Comparison of ENCODE assay signal across 11 cellular contexts in genomic region chr17:73210002-73210678, GRCh38. TPM values are rescaled to one million over a fixed set of nuclear protein-coding genes. Genes with fewer than 3 reads are reported as not detected.
DNase-seq lines count a peak whose midpoint lies in the region; ATAC-seq, FAIRE-seq and TF ChIP-seq lines count a peak whose summit lies in the region.
"Had no signal": no experiment of that assay in that cellular context is flagged by ENCODE, and none has a peak within 500 bp of the region (broad histone marks: within the 10 kb centered on the region; RNA-seq: fewer than 3 reads in every experiment).

No MANE protein-coding gene starts in this region.

- peak overlapping the region; percentile 44 for H3K27ac Mint-ChIP-seq in activated CD8-positive, alpha-beta T cell treated with anti-CD3 and anti-CD28 coated beads for 36 hours
- no peak overlapping the region for H3K27ac Mint-ChIP-seq in activated CD8-positive, alpha-beta T cell treated with anti-CD3 and anti-CD28 coated beads, Interleukin-2, amount 10 ng/mL, durations not matched to agents 7 days and 5 days
- no peak overlapping the region for H3K27ac Mint-ChIP-seq in neural crest cell (ENCODE audit: unreplicated experiment)

- peaks cover 53% of the 10 kb centered on the region for H3K36me3 ChIP-seq in Karpas-422 (ENCODE audit: insufficient read depth, low read length)
- peaks cover 67% of the 10 kb centered on the region for H3K36me3 ChIP-seq in K562 (ENCODE audit: control insufficient read depth, insufficient read depth, low read length)

- H3K27me3 ChIP-seq in Karpas-422 (ENCODE audit: low read length) (no peaks in the 10 kb centered on the region), K562 (ENCODE audit: control insufficient read depth in 2 of 2, insufficient read depth in 2 of 2, low read length in 2 of 2) (no peaks in the 10 kb centered on the region)

- ATAC-seq in activated CD8-positive, alpha-beta T cell treated with anti-CD3 and anti-CD28 coated beads for 36 hours = no peak
- ATAC-seq in activated CD8-positive, alpha-beta T cell treated with anti-CD3 and anti-CD28 coated beads, Interleukin-2, amount 10 ng/mL, durations not matched to agents 7 days and 5 days = no peak
- peak; percentile 88 for ATAC-seq in K562
- ATAC-seq in GM21447 (IDR thresholded peaks at IDR 0.05; ENCODE audit: unreplicated experiment) = no peak

- POLR2A ChIA-PET in activated CD8-positive, alpha-beta T cell treated with anti-CD3 and anti-CD28 coated beads for 36 hours (lab: Charles Lee) = interaction anchor here (1.0 kb wide), 1 partner anchor 18 kb away, joined by 3 read pairs; no protein-coding TSS in a partner anchor
- POLR2A ChIA-PET in activated CD8-positive, alpha-beta T cell treated with anti-CD3 and anti-CD28 coated beads, Interleukin-2, amount 10 ng/mL, durations not matched to agents 7 days and 5 days (lab: Charles Lee) = interaction anchor here (0.7 kb wide), 1 partner anchor 476 kb away, joined by 3 read pairs; no protein-coding TSS in a partner anchor
- POLR2A ChIA-PET in K562 (lab: Yijun Ruan, JAX) = interaction anchor here (0.6 to 4.5 kb wide), 2 partner anchors 12 to 689 kb away, joined by 3 to 15 read pairs; no protein-coding TSS in a partner anchor

- H4K20me1 ChIP-seq in Karpas-422 (ENCODE audit: insufficient read depth, low read depth, low read length) (0 out of 2 replicates have a peak, but pooled peaks cover 4% of the 10 kb centered on the region), K562 (replicated peaks; ENCODE audit: control insufficient read depth, insufficient read depth, low read length) (0 out of 2 replicates have a peak, but pooled peaks cover 4% of the 10 kb centered on the region)

- H3K4me3 ChIP-seq in Karpas-422 (ENCODE audit: low read length) (no peak overlapping the region), K562 (no peak overlapping the region)

- H3K9me3 ChIP-seq in Karpas-422 (ENCODE audit: low read length) (no peaks in the 10 kb centered on the region), K562 (replicated peaks; ENCODE audit: control insufficient read depth, insufficient read depth, low read depth, low read length) (no peaks in the 10 kb centered on the region)

- peaks cover 41% of the 10 kb centered on the region for H3K36me3 Mint-ChIP-seq in activated CD8-positive, alpha-beta T cell treated with anti-CD3 and anti-CD28 coated beads for 36 hours (ENCODE audit: low read depth)
- H3K36me3 Mint-ChIP-seq in activated CD8-positive, alpha-beta T cell treated with anti-CD3 and anti-CD28 coated beads, Interleukin-2, amount 10 ng/mL, durations not matched to agents 7 days and 5 days (ENCODE audit: low read depth) = peaks cover 54% of the 10 kb centered on the region
- H3K36me3 Mint-ChIP-seq in neural crest cell (ENCODE audit: low read depth) = peaks cover 13% of the 10 kb centered on the region

- H2AFZ ChIP-seq in Karpas-422 (ENCODE audit: low read length) (no peak overlapping the region), K562 (ENCODE audit: low read depth, low read length) (peak overlapping the region; percentile 56)

- in situ Hi-C loops in K562 (cut with MboI) = no loop called here

- no peak overlapping the region for H3K4me2 ChIP-seq in Karpas-422 (ENCODE audit: low read depth, low read length, poor library complexity, severe bottlenecking)
- peak overlapping the region; percentile 52 for H3K4me2 ChIP-seq in K562 (ENCODE audit: insufficient read depth, low read length)

- WGBS in K562 (ENCODE audit: insufficient coverage, low coverage, missing lambda C conversion rate) = 23% methylated on average over 8 of the region's 8 CpGs

- no TSS peak for BruUV-seq in K562 (replicated peaks; lab: Mats Ljungman, UMichigan)

- no peaks in the 10 kb centered on the region for H3K9me3 Mint-ChIP-seq in activated CD8-positive, alpha-beta T cell treated with anti-CD3 and anti-CD28 coated beads for 36 hours
- H3K9me3 Mint-ChIP-seq in activated CD8-positive, alpha-beta T cell treated with anti-CD3 and anti-CD28 coated beads, Interleukin-2, amount 10 ng/mL, durations not matched to agents 7 days and 5 days (ENCODE audit: insufficient read depth) = no peaks in the 10 kb centered on the region
- H3K9me3 Mint-ChIP-seq in neural crest cell = no peaks in the 10 kb centered on the region

- H3K27me3 Mint-ChIP-seq in activated CD8-positive, alpha-beta T cell treated with anti-CD3 and anti-CD28 coated beads for 36 hours = no peaks in the 10 kb centered on the region
- no peaks in the 10 kb centered on the region for H3K27me3 Mint-ChIP-seq in activated CD8-positive, alpha-beta T cell treated with anti-CD3 and anti-CD28 coated beads, Interleukin-2, amount 10 ng/mL, durations not matched to agents 7 days and 5 days (ENCODE audit: low read depth)
- H3K27me3 Mint-ChIP-seq in neural crest cell (ENCODE audit: low read depth) = no peaks in the 10 kb centered on the region

- FAIRE-seq in K562 (lab: Jason Lieb, UNC) = peak; percentile 61

- no peak overlapping the region for H3K4me3 Mint-ChIP-seq in activated CD8-positive, alpha-beta T cell treated with anti-CD3 and anti-CD28 coated beads for 36 hours
- H3K4me3 Mint-ChIP-seq in activated CD8-positive, alpha-beta T cell treated with anti-CD3 and anti-CD28 coated beads, Interleukin-2, amount 10 ng/mL, durations not matched to agents 7 days and 5 days = no peak overlapping the region
- no peak overlapping the region for H3K4me3 Mint-ChIP-seq in neural crest cell

- no peak for TF ChIP-seq EP300 in K562 (IDR thresholded peaks at IDR 0.05; ENCODE audit: low read length)

- H3K27ac ChIP-seq in Karpas-422 (ENCODE audit: low read length) (no peak overlapping the region), K562 (ENCODE audit: extremely low read depth, low read depth, low read length) (peak overlapping the region; percentile 51; the same call in 2 of the 3 replicates)

- no peak for DNase-seq in activated CD8-positive, alpha-beta T cell treated with anti-CD3 and anti-CD28 coated beads for 36 hours
- DNase-seq in activated CD8-positive, alpha-beta T cell treated with anti-CD3 and anti-CD28 coated beads, Interleukin-2, amount 10 ng/mL, durations not matched to agents 7 days and 5 days = no peak
- DNase-seq in Karpas-422 = peak; percentile 66
- DNase-seq in K562 (ENCODE audit: extremely low read depth in 1 of 4, low spot score in 3 of 4) = peak; percentile 58 to 81 (median 71)
- no peak for DNase-seq in neural crest cell (ENCODE audit: low read depth, low spot score)
- no peak for DNase-seq in D341Med (ENCODE audit: low spot score)
- DNase-seq in NCI-H1930 (lab: John Stamatoyannopoulos, UW) = no peak
- DNase-seq: nucleus accumbens; stimulated activated CD8-positive, alpha-beta memory T cell treated with anti-CD3 and anti-CD28 coated beads, Interleukin-4, amount 100 ng/mL, for 48 hours had no signal

- CTCF ChIA-PET in activated CD8-positive, alpha-beta T cell treated with anti-CD3 and anti-CD28 coated beads for 36 hours (lab: Charles Lee) = interaction anchor here (1.2 kb wide), 1 partner anchor 101 kb away, joined by 3 read pairs; no protein-coding TSS in a partner anchor
- CTCF ChIA-PET in activated CD8-positive, alpha-beta T cell treated with anti-CD3 and anti-CD28 coated beads, Interleukin-2, amount 10 ng/mL, durations not matched to agents 7 days and 5 days (lab: Charles Lee) = no interaction called here
- CTCF ChIA-PET in K562 (lab: Yijun Ruan, JAX; ENCODE audit: low intra/inter-chr PET ratio) = interaction anchor here (0.6 to 1.1 kb wide), 4 partner anchors 38 to 123 kb away, joined by 3 to 8 read pairs (median 4); no protein-coding TSS in a partner anchor

- no peaks in the 10 kb centered on the region for H3K9me2 ChIP-seq in Karpas-422 (replicated peaks; ENCODE audit: insufficient read depth, low read length)

- intact Hi-C loops in activated CD8-positive, alpha-beta T cell treated with anti-CD3 and anti-CD28 coated beads for 36 hours (cut with micrococcal nuclease) = no loop called here
- intact Hi-C loops in K562 (cut with micrococcal nuclease) = no loop called here

- peaks cover 36% of the 10 kb centered on the region for H3K4me1 Mint-ChIP-seq in activated CD8-positive, alpha-beta T cell treated with anti-CD3 and anti-CD28 coated beads for 36 hours (ENCODE audit: low read depth)
- peaks cover 28% of the 10 kb centered on the region for H3K4me1 Mint-ChIP-seq in activated CD8-positive, alpha-beta T cell treated with anti-CD3 and anti-CD28 coated beads, Interleukin-2, amount 10 ng/mL, durations not matched to agents 7 days and 5 days (ENCODE audit: low read depth)
- no peaks in the 10 kb centered on the region for H3K4me1 Mint-ChIP-seq in neural crest cell

- no peak for TF ChIP-seq CTCF in activated CD8-positive, alpha-beta T cell treated with anti-CD3 and anti-CD28 coated beads for 36 hours (IDR thresholded peaks at IDR 0.05)
- TF ChIP-seq CTCF in K562 (IDR thresholded peaks at IDR 0.05 in 2 of 3, conservative IDR thresholded peaks at IDR 0.05 in 1 of 3; ENCODE audit: insufficient read depth in 2 of 3, low read depth in 1 of 3, low read length in 3 of 3) = peak; percentile 39 to 64 (median 57); a peak in 5 of 6 replicates
- TF ChIP-seq CTCF in neural crest cell (conservative IDR thresholded peaks at IDR 0.05) = peak; percentile 59

- H3K79me2 ChIP-seq in Karpas-422 (ENCODE audit: low read length) (peaks cover 54% of the 10 kb centered on the region), K562 (ENCODE audit: control insufficient read depth, insufficient read depth, low read length) (peaks cover 25% of the 10 kb centered on the region)

- H3K9me1 ChIP-seq in K562 (ENCODE audit: control insufficient read depth, insufficient read depth, low read length) = no peaks in the 10 kb centered on the region

- no peak; a peak in 1 of 4 replicates for TF ChIP-seq RAD21 in K562 (CRISPR knock-in tag; conservative IDR thresholded peaks at IDR 0.05 in 1 of 2, IDR thresholded peaks at IDR 0.05 in 1 of 2)

- H3K4me1 ChIP-seq in Karpas-422 (ENCODE audit: low read length) (no peaks in the 10 kb centered on the region), K562 (replicated peaks in 1 of 2; ENCODE audit: control insufficient read depth in 2 of 2, insufficient read depth in 2 of 2, low read length in 2 of 2) (peaks cover 9 to 11% of the 10 kb centered on the region in 2 experiments; a peak in 4 of 5 replicates)

- no peak for TF ChIP-seq POLR2A in K562 (conservative IDR thresholded peaks at IDR 0.05)

- H3K9ac ChIP-seq in Karpas-422 (ENCODE audit: low read length) (no peak overlapping the region), K562 (ENCODE audit: insufficient read depth in 1 of 2, low read depth in 2 of 2, low read length in 2 of 2) (peak overlapping the region in 1 of 2 experiments; percentile 34; a peak in 2 of 4 replicates)

RNA-seq across cellular contexts. Expression of gene COG1, which starts 17.3 kb away (rescaled TPM):
- total RNA-seq in activated CD8-positive, alpha-beta T cell treated with anti-CD3 and anti-CD28 coated beads for 36 hours = 10 to 100 TPM; 24.6 to 27.9 TPM
- total RNA-seq in activated CD8-positive, alpha-beta T cell treated with anti-CD3 and anti-CD28 coated beads, Interleukin-2, amount 10 ng/mL, durations not matched to agents 7 days and 5 days = 10 to 100 TPM; 25.2 to 30.5 TPM
- 11.0 and 25.3 TPM in 2 replicates for total RNA-seq in Karpas-422 (2014; rRNA removed; shearing (Covaris generic); ENCODE audit: low replicate concordance)
- total RNA-seq in K562 (2011; cell fraction: chromatin; rRNA removed; ENCODE audit: low replicate concordance) = 66.6 and 89.3 TPM in 2 replicates
- 46.7 and 60.0 TPM in 2 replicates for total RNA-seq in K562 (2011; cell fraction: nucleolus; rRNA removed)
- total RNA-seq in K562 (2011; cell fraction: nucleoplasm; rRNA removed) = 49.8 and 61.1 TPM in 2 replicates
- total RNA-seq in K562 (2014; rRNA removed) (10.8 and 16.6 TPM in 2 replicates), K562 (2014; rRNA removed; fragmentation: Illumina TruSeq; extraction: Trizol) (12.3 and 14.0 TPM in 2 replicates), K562 (2015; rRNA removed; fragmentation: Illumina TruSeq; extraction: Trizol) (13.8 and 18.5 TPM in 2 replicates), K562 (2021) (23.9 and 26.8 TPM in 2 replicates), neural crest cell (35.8 TPM in 2 replicates)
- polyA plus RNA-seq in K562 (2011; rRNA removed) (16.2 and 22.8 TPM in 2 replicates), K562 (2014; fragmentation: Illumina TruSeq; extraction: Trizol) (19.6 and 28.3 TPM in 2 replicates), K562 (2014; fragmentation: Nextera tagmentation; extraction: Ambion mirVana) (1 to 10 TPM; 9.5 to 9.9 TPM), K562 (2014; rRNA removed) (12.9 and 13.9 TPM in 2 replicates)
- 13.1 and 18.9 TPM in 2 replicates for polyA plus RNA-seq in K562 (2011; cell fraction: cytosol; rRNA removed)
- 55.2 and 65.8 TPM in 2 replicates for polyA plus RNA-seq in K562 (2011; cell fraction: nucleus; rRNA removed)
- polyA plus RNA-seq in K562 (2012) = 23.6 and 25.0 TPM in 2 replicates
- 20.6 and 23.9 TPM in 2 replicates for polyA minus RNA-seq in K562 (2011; rRNA and poly(A)+ RNA removed)
- 15.8 and 17.8 TPM in 2 replicates for polyA minus RNA-seq in K562 (2011; cell fraction: cytosol; rRNA and poly(A)+ RNA removed)
- 42.4 and 45.0 TPM in 2 replicates for polyA minus RNA-seq in K562 (2011; cell fraction: nucleus; rRNA and poly(A)+ RNA removed)

RNA-seq across cellular contexts. Expression of gene SSTR2, which starts 45.3 kb away (rescaled TPM):
- under 1 TPM; 0.04 to 0.20 TPM for total RNA-seq in activated CD8-positive, alpha-beta T cell treated with anti-CD3 and anti-CD28 coated beads for 36 hours
- not detected for total RNA-seq in activated CD8-positive, alpha-beta T cell treated with anti-CD3 and anti-CD28 coated beads, Interleukin-2, amount 10 ng/mL, durations not matched to agents 7 days and 5 days
- total RNA-seq in Karpas-422 (2014; rRNA removed; shearing (Covaris generic); ENCODE audit: low replicate concordance) = 20.9 and 25.3 TPM in 2 replicates
- not detected in 2 replicates for total RNA-seq in K562 (2011; cell fraction: chromatin; rRNA removed; ENCODE audit: low replicate concordance)
- total RNA-seq in K562 (2011; cell fraction: nucleolus; rRNA removed) = not detected in 2 replicates
- total RNA-seq in K562 (2011; cell fraction: nucleoplasm; rRNA removed) = not detected in 2 replicates
- total RNA-seq in K562 (2014; rRNA removed) = not detected in 2 replicates
- total RNA-seq in K562 (2014; rRNA removed; fragmentation: Illumina TruSeq; extraction: Trizol) = not detected in 2 replicates
- not detected in 2 replicates for total RNA-seq in K562 (2015; rRNA removed; fragmentation: Illumina TruSeq; extraction: Trizol)
- not detected in 2 replicates for total RNA-seq in K562 (2021)
- not detected in 2 replicates for polyA plus RNA-seq in K562 (2011; rRNA removed)
- not detected in 2 replicates for polyA plus RNA-seq in K562 (2011; cell fraction: cytosol; rRNA removed)
- not detected in 2 replicates for polyA plus RNA-seq in K562 (2011; cell fraction: nucleus; rRNA removed)
- 0.04 TPM in 2 replicates for polyA plus RNA-seq in K562 (2012)
- not detected in 2 replicates for polyA plus RNA-seq in K562 (2014; fragmentation: Illumina TruSeq; extraction: Trizol)
- polyA plus RNA-seq in K562 (2014; fragmentation: Nextera tagmentation; extraction: Ambion mirVana) = under 1 TPM in 1 of 2 experiments, not detected in 1; 0.03 TPM
- polyA plus RNA-seq in K562 (2014; rRNA removed) = not detected in 2 replicates
- polyA minus RNA-seq in K562 (2011; rRNA and poly(A)+ RNA removed) = not detected in 2 replicates
- polyA minus RNA-seq in K562 (2011; cell fraction: cytosol; rRNA and poly(A)+ RNA removed) = not detected in 2 replicates
- not detected in 2 replicates for polyA minus RNA-seq in K562 (2011; cell fraction: nucleus; rRNA and poly(A)+ RNA removed)
- 1.7 TPM in 2 replicates for total RNA-seq in neural crest cell
- total RNA-seq: glomerular endothelial cell had no signal

RNA-seq across cellular contexts. Expression of gene CPSF4L, which starts 51.5 kb away (rescaled TPM):
- not detected for total RNA-seq in activated CD8-positive, alpha-beta T cell treated with anti-CD3 and anti-CD28 coated beads for 36 hours
- total RNA-seq in activated CD8-positive, alpha-beta T cell treated with anti-CD3 and anti-CD28 coated beads, Interleukin-2, amount 10 ng/mL, durations not matched to agents 7 days and 5 days = not detected
- total RNA-seq in Karpas-422 (2014; rRNA removed; shearing (Covaris generic); ENCODE audit: low replicate concordance) = not detected in 2 replicates
- not detected in 2 replicates for total RNA-seq in K562 (2011; cell fraction: chromatin; rRNA removed; ENCODE audit: low replicate concordance)
- not detected in 2 replicates for total RNA-seq in K562 (2011; cell fraction: nucleolus; rRNA removed)
- not detected in 2 replicates for total RNA-seq in K562 (2011; cell fraction: nucleoplasm; rRNA removed)
- total RNA-seq in K562 (2014; rRNA removed) (not detected in 2 replicates), K562 (2014; rRNA removed; fragmentation: Illumina TruSeq; extraction: Trizol) (not detected in 2 replicates), K562 (2015; rRNA removed; fragmentation: Illumina TruSeq; extraction: Trizol) (not detected in 2 replicates), K562 (2021) (not detected in 2 replicates), neural crest cell (not detected in 2 replicates)
- polyA plus RNA-seq in K562 (2011; rRNA removed) (not detected in 2 replicates), K562 (2014; fragmentation: Illumina TruSeq; extraction: Trizol) (not detected in 2 replicates), K562 (2014; fragmentation: Nextera tagmentation; extraction: Ambion mirVana) (not detected), K562 (2014; rRNA removed) (not detected in 2 replicates)
- not detected in 2 replicates for polyA plus RNA-seq in K562 (2011; cell fraction: cytosol; rRNA removed)
- 0.08 TPM in 1 of 2 replicates, not detected in the other for polyA plus RNA-seq in K562 (2011; cell fraction: nucleus; rRNA removed)
- polyA plus RNA-seq in K562 (2012) = not detected in 2 replicates
- polyA minus RNA-seq in K562 (2011; rRNA and poly(A)+ RNA removed) = not detected in 2 replicates
- not detected in 2 replicates for polyA minus RNA-seq in K562 (2011; cell fraction: cytosol; rRNA and poly(A)+ RNA removed)
- not detected in 2 replicates for polyA minus RNA-seq in K562 (2011; cell fraction: nucleus; rRNA and poly(A)+ RNA removed)

Comparison
In these comparisons a context has a peak if more than half of its experiments do, and no peak if none do; other contexts are left out.
1. DNase-seq: peak in Karpas-422 (single experiment) and K562 (4 of 4); none in activated CD8-positive, alpha-beta T cell treated with anti-CD3 and anti-CD28 coated beads for 36 hours (single experiment), activated CD8-positive, alpha-beta T cell treated with anti-CD3 and anti-CD28 coated beads, Interleukin-2, amount 10 ng/mL, durations not matched to agents 7 days and 5 days (single experiment), neural crest cell (single experiment), D341Med (single experiment) and NCI-H1930 (0 of 2).